Comparison of ENCODE assay signal across 8 cellular contexts in the genomic region with DNA sequence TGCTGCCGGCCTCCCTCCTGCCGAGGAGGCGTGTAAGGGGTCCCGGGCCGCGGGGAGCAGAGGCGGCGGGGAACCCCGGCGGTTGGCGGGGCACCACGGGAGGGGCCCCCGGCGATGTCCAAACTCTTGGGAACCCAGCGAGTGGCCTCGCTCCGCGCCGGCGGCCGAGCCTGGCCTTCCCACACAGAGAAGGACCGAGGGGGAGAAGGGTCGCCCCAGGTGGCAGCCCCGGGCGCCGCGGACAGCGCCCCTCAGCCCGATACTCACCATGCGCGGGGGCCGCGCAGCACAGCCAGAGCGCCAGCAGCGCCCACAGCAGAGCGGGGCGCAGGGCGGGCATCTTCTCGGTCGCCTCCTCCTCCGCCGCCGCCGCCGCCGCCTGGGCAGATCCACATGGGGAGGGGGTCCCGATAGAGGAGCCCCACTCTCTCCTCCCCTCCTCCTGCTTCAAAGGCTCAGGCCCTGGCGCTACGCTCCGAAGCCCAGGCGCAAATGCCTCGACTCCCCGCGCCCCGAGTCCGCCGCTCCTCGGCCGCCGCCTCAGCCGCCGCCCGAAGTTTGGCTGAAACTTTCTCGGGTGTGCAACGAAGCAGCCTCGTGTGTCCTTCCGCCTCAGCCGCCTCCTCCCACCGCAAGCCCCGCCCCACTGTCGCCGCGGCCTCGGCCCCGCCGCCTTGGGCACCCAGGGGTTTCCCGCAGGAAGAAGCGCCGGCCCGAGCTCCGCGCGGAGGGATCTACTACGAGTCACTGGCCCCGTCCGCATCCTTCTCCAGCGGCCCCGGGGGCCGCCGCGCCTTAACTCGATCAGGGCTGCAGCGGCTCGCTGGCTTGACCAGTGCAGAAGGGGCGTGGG. TPM values are rescaled to one million over a fixed set of nuclear protein-coding genes. Genes with fewer than 3 reads are reported as not detected.
DNase-seq lines count a peak whose midpoint lies in the region; FAIRE-seq and TF ChIP-seq lines count a peak whose summit lies in the region.
"Not testable (repeated sequence)": the region's sequence is repeated elsewhere in the genome, so short reads cannot be mapped to it uniquely, and the experiment has no call there.

Gene NOTCH2 (minus strand): TSS at position 596 of the 853 bp plus-strand sequence. CDS start 256 bp downstream, at position 340.

- not testable (repeated sequence) for H3K27ac ChIP-seq in SK-N-MC; keratinocyte (ENCODE audit: control insufficient read depth, insufficient read depth, low read length); temporal lobe (ENCODE audit: low read depth, low read length)

- not testable (repeated sequence) for DNase-seq in Jurkat, Clone E6-1 (ENCODE audit: low read depth, low spot score); SK-N-MC (ENCODE audit: low read depth, low spot score); keratinocyte (ENCODE audit: low read depth, low spot score)
- DNase-seq in activated T-cell treated with anti-CD3 and anti-CD28 coated beads for 24 hours (ENCODE audit: low read depth) (peak; percentile 55), dermis blood vessel endothelial cell (peak; percentile 7), retina (peak; percentile 74)

- H3K4me2 ChIP-seq in keratinocyte (ENCODE audit: control insufficient read depth, extremely low read depth, insufficient read depth, low read depth, low read length): not testable (repeated sequence)

- not testable (repeated sequence) for H2AFZ ChIP-seq in keratinocyte (ENCODE audit: control insufficient read depth, low read length)

- not testable (repeated sequence) for H3K27me3 ChIP-seq in keratinocyte (ENCODE audit: control insufficient read depth, extremely low read depth, insufficient read depth, low read length)

- H3K9ac ChIP-seq in SK-N-MC (ENCODE audit: insufficient read length): not testable (repeated sequence)
- H3K9ac ChIP-seq in keratinocyte (ENCODE audit: control insufficient read depth, extremely low read depth, insufficient read depth, low read length): peak within 1 kb of the TSS; percentile 52

- not testable (repeated sequence) for H4K20me1 ChIP-seq in keratinocyte (ENCODE audit: control insufficient read depth, extremely low read depth, insufficient read depth, low read length)

- not testable (repeated sequence) for H3K36me3 ChIP-seq in SK-N-MC (ENCODE audit: insufficient read depth, low read length); keratinocyte (ENCODE audit: control insufficient read depth in 2 of 2, extremely low read depth in 1 of 2, insufficient read depth in 2 of 2, low read length in 2 of 2)

- dilution Hi-C loops in keratinocyte (cut with MboI; ENCODE audit: extremely low pct_ligation_motif_present, low sequenced_read_pairs): not testable (repeated sequence)

- TF ChIP-seq CTCF in keratinocyte (optimal IDR thresholded peaks at IDR 0.05 in 1 of 3, IDR thresholded peaks at IDR 0.05 in 1 of 3, conservative IDR thresholded peaks at IDR 0.05 in 1 of 3; ENCODE audit: extremely low read depth in 1 of 3, insufficient read depth in 2 of 3, low read length in 3 of 3): not testable (repeated sequence)

- H3K9me3 ChIP-seq in SK-N-MC (ENCODE audit: low read depth, low read length); keratinocyte (ENCODE audit: control insufficient read depth, low read depth, low read length): not testable (repeated sequence)

- peak within 1 kb of the TSS; percentile 44 for H3K4me3 ChIP-seq in Jurkat, Clone E6-1 (ENCODE audit: low read length)
- H3K4me3 ChIP-seq in SK-N-MC (peak within 1 kb of the TSS; percentile 70), keratinocyte (ENCODE audit: control insufficient read depth in 2 of 3, extremely low read depth in 1 of 3, insufficient read depth in 2 of 3, low read depth in 1 of 3, low read length in 3 of 3) (peak within 1 kb of the TSS in 2 of 3 experiments; percentile 22 to 48)

- FAIRE-seq in G401.6 (lab: Jason Lieb, UNC): peak; percentile 42
- FAIRE-seq in keratinocyte (lab: Jason Lieb, UNC): not testable (repeated sequence)

- not testable (repeated sequence) for H3K9me1 ChIP-seq in keratinocyte (ENCODE audit: control insufficient read depth, extremely low read depth, insufficient read depth, low read length)

- H3K4me1 ChIP-seq in keratinocyte (ENCODE audit: control insufficient read depth, extremely low read depth, insufficient read depth, low read length): not testable (repeated sequence)

- H3K79me2 ChIP-seq in keratinocyte (ENCODE audit: control insufficient read depth, insufficient read depth, low read length): not testable (repeated sequence)

RNA-seq across cellular contexts. Expression of gene NOTCH2, which starts in this region (rescaled TPM):
- 11.7 TPM for polyA plus RNA-seq in Jurkat, Clone E6-1 (2012; ENCODE audit: insufficient read depth, insufficient read length)
- total RNA-seq in dermis blood vessel endothelial cell (5.1 and 12.8 TPM in 2 replicates), temporal lobe (41.3 TPM)
- polyA plus RNA-seq in keratinocyte: 22.5 to 36.9 TPM (median 24.3 TPM) in 3 replicates
- 10.7 TPM for polyA plus RNA-seq in keratinocyte (2011; ENCODE audit: low read depth)
- 8.8 and 14.6 TPM in 2 replicates for polyA plus RNA-seq in keratinocyte (2011; cell fraction: cytosol; rRNA removed)
- 109 and 128 TPM in 2 replicates for polyA plus RNA-seq in keratinocyte (2011; cell fraction: nucleus; rRNA removed)
- polyA plus RNA-seq in keratinocyte (2012; ENCODE audit: low replicate concordance): 33.3 and 35.6 TPM in 2 replicates
- polyA minus RNA-seq in keratinocyte: 199 to 228 TPM (median 207 TPM) in 3 replicates
- polyA minus RNA-seq in keratinocyte (2011; cell fraction: cytosol; rRNA and poly(A)+ RNA removed): 38.2 TPM
- 257 and 427 TPM in 2 replicates for polyA minus RNA-seq in keratinocyte (2011; cell fraction: nucleus; rRNA and poly(A)+ RNA removed)
